ENCODE assay signal across 8 cellular contexts in the genomic region with DNA sequence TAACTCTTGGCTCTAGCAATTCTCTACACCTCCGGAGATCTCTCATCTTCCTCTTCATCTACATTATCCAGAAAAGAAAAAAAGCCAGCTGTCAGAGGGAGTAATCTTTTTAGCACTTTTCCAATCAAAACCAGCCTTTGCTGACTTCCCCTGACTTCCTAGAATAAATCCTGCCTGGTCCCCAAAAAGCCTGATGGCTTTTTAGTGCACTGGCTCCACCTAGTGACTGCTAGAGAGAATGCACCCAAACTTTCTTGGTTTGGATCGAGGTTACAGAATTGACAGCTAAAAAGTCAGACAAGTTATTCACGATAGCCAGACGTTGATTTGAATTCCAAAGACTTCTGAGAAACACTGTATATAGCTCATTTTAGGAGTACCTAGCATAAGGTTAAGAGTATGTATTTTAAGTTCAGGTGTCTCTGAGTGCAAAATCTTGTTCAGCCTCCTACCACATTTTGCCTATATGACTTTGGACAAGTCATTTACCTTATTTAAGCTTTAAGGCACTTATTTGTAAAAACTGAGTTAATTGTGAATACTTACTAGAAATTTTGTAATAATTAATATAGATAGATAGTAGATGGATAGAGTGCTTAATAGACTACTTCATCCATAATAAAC.
DNase-seq lines count a peak whose midpoint lies in the region; ATAC-seq, FAIRE-seq and TF ChIP-seq lines count a peak whose summit lies in the region.

No MANE protein-coding gene starts in this region.

- H3K4me1 ChIP-seq in RWPE2 (ENCODE audit: insufficient read depth, poor library complexity, severe bottlenecking) (no peaks in the 10 kb centered on the region), kidney (ENCODE audit: control insufficient read depth in 1 of 2, insufficient read depth in 1 of 2, low read depth in 1 of 2, low read length in 2 of 2) (no peaks in the 10 kb centered on the region)

- FAIRE-seq in kidney (lab: Jason Lieb, UNC), result peak; percentile 66

- H3K4me3 ChIP-seq in RWPE2 (ENCODE audit: severe bottlenecking), result no peak overlapping the region
- H3K4me3 ChIP-seq in kidney (ENCODE audit: low read length in 2 of 2), result no peak overlapping the region

- ATAC-seq in RWPE2 (ENCODE audit: low read depth) (no peak), GM21360 (IDR thresholded peaks at IDR 0.05; ENCODE audit: unreplicated experiment) (no peak)

- intact Hi-C loops in kidney (cut with DNase I), result loop anchor here (10.0 kb wide), 1 partner anchor 302 kb away; no protein-coding TSS in a partner anchor

- DNase-seq in ACHN, result peak; percentile 67
- no peak for DNase-seq in RWPE2 (ENCODE audit: low spot score)
- DNase-seq in T47D (ENCODE audit: low read depth in 1 of 2, low spot score in 1 of 2), result peak; percentile 14 to 36
- no peak for DNase-seq in kidney
- peak; percentile 22 for DNase-seq in stimulated activated CD4-positive, alpha-beta T cell treated with anti-CD3 and anti-CD28 coated beads, Interleukin-2, amount 100 ng/mL, for 4 hours (ENCODE audit: low read depth)

- no peak overlapping the region for H3K9ac ChIP-seq in kidney (ENCODE audit: low read length in 2 of 2)

- H3K9me3 ChIP-seq in RWPE2 (ENCODE audit: severe bottlenecking), result no peaks in the 10 kb centered on the region
- H3K9me3 ChIP-seq in kidney (ENCODE audit: control insufficient read depth in 1 of 2, low read length in 2 of 2), result no peaks in the 10 kb centered on the region

- TF ChIP-seq CTCF in GM12872 (IDR thresholded peaks at IDR 0.05; ENCODE audit: insufficient read depth, low read depth, low read length), result peak; percentile 92
- peak; percentile 94 for TF ChIP-seq CTCF in LNCAP (IDR thresholded peaks at IDR 0.05)
- peak; percentile 75 for TF ChIP-seq CTCF in RWPE2 (IDR thresholded peaks at IDR 0.05; ENCODE audit: poor library complexity, severe bottlenecking)
- peak; percentile 87 for TF ChIP-seq CTCF in kidney (IDR thresholded peaks at IDR 0.05; ENCODE audit: borderline replicate concordance, extremely low read depth, insufficient read depth)

- no peaks in the 10 kb centered on the region for H3K36me3 ChIP-seq in RWPE2 (ENCODE audit: low read depth)
- H3K36me3 ChIP-seq in kidney (ENCODE audit: control insufficient read depth in 1 of 2, insufficient read depth in 2 of 2, low read length in 2 of 2), result no peaks in the 10 kb centered on the region

- H3K27ac ChIP-seq in RWPE2 (ENCODE audit: poor library complexity, severe bottlenecking) (no peak overlapping the region), kidney (ENCODE audit: low read depth in 2 of 2, low read length in 2 of 2) (no peak overlapping the region)

- no peaks in the 10 kb centered on the region for H3K27me3 ChIP-seq in RWPE2 (ENCODE audit: insufficient read depth, poor library complexity, severe bottlenecking)

- in situ Hi-C loops in ACHN (cut with HindIII; ENCODE audit: low pct_ligation_motif_present, low pct_unique_long_range_greater_than_20kb, low sequenced_read_pairs), result no loop called here
- in situ Hi-C loops in T47D (cut with HindIII; ENCODE audit: low pct_unique_long_range_greater_than_20kb, low sequenced_read_pairs), result no loop called here

Comparison
In these comparisons a context has a peak if more than half of its experiments do, and no peak if none do; other contexts are left out.
1. DNase-seq: peak in ACHN (single experiment), T47D (2 of 2) and stimulated activated CD4-positive, alpha-beta T cell treated with anti-CD3 and anti-CD28 coated beads, Interleukin-2, amount 100 ng/mL, for 4 hours (single experiment); none in RWPE2 (single experiment) and kidney (single experiment).
2. Peak in every context shown above with its lines, with median percentiles within 50 percentile points of each other: CTCF ChIP-seq.